21 cellular contexts compared by ENCODE assay signal in the genomic region with DNA sequence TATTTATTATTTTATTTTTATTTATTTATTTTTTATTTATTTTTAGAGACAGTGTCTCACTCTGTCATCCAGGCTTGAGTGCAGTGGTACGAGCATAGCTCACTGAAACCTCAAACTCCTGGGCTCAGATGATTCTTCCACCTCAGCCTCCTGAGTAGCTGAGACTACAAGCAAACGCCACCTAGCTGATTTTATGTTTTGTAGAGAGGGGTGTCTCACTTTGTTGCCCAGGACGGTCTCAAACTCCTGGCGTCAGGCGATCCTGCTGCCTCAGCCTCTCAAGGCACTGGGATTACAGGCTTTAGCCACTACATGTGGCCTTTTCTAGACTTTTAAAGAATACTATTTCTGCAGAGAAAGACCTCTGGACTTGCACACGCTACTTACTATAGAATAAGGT.
"Had no signal": no experiment of that assay in that cellular context is flagged by ENCODE, and none has a peak within 500 bp of the region (broad histone marks: within the 10 kb centered on the region; RNA-seq: fewer than 3 reads in every experiment).

No MANE protein-coding gene starts in this region.

- H3K9ac ChIP-seq: parathyroid adenoma had no signal

- H3K27me3 ChIP-seq: breast epithelium, esophagus muscularis mucosa, hepatocyte, left lung, neutrophil had no signal

- ATAC-seq: activated T-cell treated with anti-CD3 and anti-CD28 coated beads, Interleukin-2, amount 50 U/mL, for 4 hours; natural killer cell treated with Interleukin-12 subunit alpha and Interleukin-12 subunit beta and Interleukin-15 and Interleukin-18, amount 100 ng/mL, for 72 hours; right cardiac atrium had no signal

- DNase-seq: activated CD4-positive, alpha-beta T cell treated with anti-CD3 and anti-CD28 coated beads for 4 hours; activated CD4-positive, alpha-beta T cell treated with anti-CD3 and anti-CD28 coated beads, Interleukin-2, amount 50 U/mL, for 48 hours; activated CD4-positive, CD25-positive, alpha-beta regulatory T cell; activated CD8-positive, alpha-beta memory T cell treated with anti-CD3 and anti-CD28 coated beads, Interleukin-2, amount 50 U/mL, for 48 hours; activated naive CD4-positive, alpha-beta T cell; activated T-cell treated with anti-CD3 and anti-CD28 coated beads, Interleukin-2, amount 50 U/mL, for 4 hours; dorsolateral prefrontal cortex; glutamatergic neuron; left lung; midbrain; right cardiac atrium; stimulated activated CD4-positive, alpha-beta T cell treated with anti-CD3 and anti-CD28 coated beads, Interleukin-1b, Interleukin-23, amount 100 ng/mL, for 48 hours; T-helper 9 cell; tibial artery had no signal

- H3K4me1 ChIP-seq: breast epithelium, esophagus muscularis mucosa, parathyroid adenoma, tibial artery had no signal

- H3K79me2 ChIP-seq: hepatocyte, parathyroid adenoma had no signal

- H3K36me3 ChIP-seq: breast epithelium, esophagus muscularis mucosa, left lung, neutrophil, tibial artery had no signal

- H3K9me3 ChIP-seq: esophagus muscularis mucosa, left lung, neutrophil, tibial artery had no signal

- H3K4me3 ChIP-seq: breast epithelium, dorsolateral prefrontal cortex, esophagus muscularis mucosa, hepatocyte, left lung, lung, tibial artery had no signal

- H3K27ac ChIP-seq: breast epithelium, dorsolateral prefrontal cortex, esophagus muscularis mucosa, hepatocyte, left lung, neutrophil, parathyroid adenoma, tibial artery had no signal

- H3K4me2 ChIP-seq: hepatocyte had no signal
